Comparison of ENCODE assay signal across 13 cellular contexts in genomic region chr15:98684441-98684840, GRCh38. TPM values are rescaled to one million over a fixed set of nuclear protein-coding genes. Genes with fewer than 3 reads are reported as not detected.
A peak's percentile ranks its signal among the peaks of the same experiment; 100 is the strongest.
DNase-seq lines count a peak whose midpoint lies in the region; ATAC-seq, FAIRE-seq and TF ChIP-seq lines count a peak whose summit lies in the region.
"Had no signal": no experiment of that assay in that cellular context is flagged by ENCODE, and none has a peak within 500 bp of the region (broad histone marks: within the 10 kb centered on the region; RNA-seq: fewer than 3 reads in every experiment).

No MANE protein-coding gene starts in this region.

- H3K9me3 Mint-ChIP-seq in stimulated activated effector memory CD8-positive, alpha-beta T cell treated with anti-CD3 and anti-CD28 coated beads, Interleukin-12 subunit alpha, Interleukin-12 subunit beta, amount 100 ng/mL, for 72 hours = no peaks in the 10 kb centered on the region
- no peaks in the 10 kb centered on the region for H3K9me3 Mint-ChIP-seq in activated naive CD8-positive, alpha-beta T cell treated with anti-CD3 and anti-CD28 coated beads, Interleukin-2, amount 50 U/mL, for 24 hours
- H3K9me3 Mint-ChIP-seq in type B pancreatic cell = no peaks in the 10 kb centered on the region

- no peak for ATAC-seq in stimulated activated effector memory CD8-positive, alpha-beta T cell treated with anti-CD3 and anti-CD28 coated beads, Interleukin-12 subunit alpha, Interleukin-12 subunit beta, amount 100 ng/mL, for 72 hours
- no peak for ATAC-seq in activated naive CD8-positive, alpha-beta T cell treated with anti-CD3 and anti-CD28 coated beads, Interleukin-2, amount 50 U/mL, for 24 hours

- H3K9me3 ChIP-seq in A673 (ENCODE audit: low read depth, low read length, poor library complexity, severe bottlenecking) = no peaks in the 10 kb centered on the region
- H3K9me3 ChIP-seq in adipocyte (ENCODE audit: control insufficient read depth, low read length) = no peaks in the 10 kb centered on the region
- H3K9me3 ChIP-seq: psoas muscle had no signal

- peaks cover 21% of the 10 kb centered on the region for H3K4me1 ChIP-seq in A673 (ENCODE audit: insufficient read depth, low read length, poor library complexity, severe bottlenecking)
- H3K4me1 ChIP-seq in adipocyte (ENCODE audit: control insufficient read depth, insufficient read depth, low read length) = peaks cover 43% of the 10 kb centered on the region

- no peak overlapping the region for H3K27ac ChIP-seq in A673 (ENCODE audit: low read depth, low read length, poor library complexity, severe bottlenecking)
- H3K27ac ChIP-seq: psoas muscle had no signal

- intact Hi-C loops in A673 (cut with micrococcal nuclease; ENCODE audit: unreplicated experiment) = no loop called here

- TF ChIP-seq CTCF in A673 (conservative IDR thresholded peaks at IDR 0.05; ENCODE audit: low read depth, low read length) (no peak), type B pancreatic cell (conservative IDR thresholded peaks at IDR 0.05) (no peak)

- CTCF ChIA-PET in A673 (lab: Charles Lee) = interaction anchor here (0.7 kb wide), 1 partner anchor 164 kb away, joined by 5 read pairs; no protein-coding TSS in a partner anchor

- H3K4me3 ChIP-seq in A673 (ENCODE audit: low read depth, low read length, poor library complexity, severe bottlenecking) (no peak overlapping the region), adipocyte (ENCODE audit: low read length) (peak overlapping the region; percentile 0)
- H3K4me3 ChIP-seq: psoas muscle had no signal

- no TSS peak for BruUV-seq in A673 (replicated peaks; lab: Mats Ljungman, UMichigan)

- DNase-seq in A673 (ENCODE audit: low spot score) = peak; percentile 20
- peak; percentile 31 for DNase-seq in HS-5 (ENCODE audit: low read depth)
- DNase-seq in adipocyte (ENCODE audit: low read depth) = peak; percentile 75
- peak; percentile 37 for DNase-seq in hepatic stellate cell (ENCODE audit: low spot score)
- DNase-seq in stimulated activated effector memory CD8-positive, alpha-beta T cell treated with anti-CD3 and anti-CD28 coated beads, Interleukin-12 subunit alpha, Interleukin-12 subunit beta, amount 100 ng/mL, for 72 hours (ENCODE audit: low spot score in 2 of 2) = no peak
- DNase-seq in activated naive CD8-positive, alpha-beta T cell treated with anti-CD3 and anti-CD28 coated beads, Interleukin-2, amount 50 U/mL, for 24 hours = no peak
- no peak for DNase-seq in type B pancreatic cell (ENCODE audit: extremely low spot score, unreplicated experiment)
- DNase-seq in urothelium cell line (ENCODE audit: low spot score) = no peak
- DNase-seq: activated naive CD4-positive, alpha-beta T cell; Karpas-422; kidney glomerular epithelial cell; psoas muscle had no signal

- peaks cover 30% of the 10 kb centered on the region for H3K4me1 Mint-ChIP-seq in stimulated activated effector memory CD8-positive, alpha-beta T cell treated with anti-CD3 and anti-CD28 coated beads, Interleukin-12 subunit alpha, Interleukin-12 subunit beta, amount 100 ng/mL, for 72 hours
- peaks cover 39% of the 10 kb centered on the region for H3K4me1 Mint-ChIP-seq in activated naive CD8-positive, alpha-beta T cell treated with anti-CD3 and anti-CD28 coated beads, Interleukin-2, amount 50 U/mL, for 24 hours
- H3K4me1 Mint-ChIP-seq in type B pancreatic cell (ENCODE audit: unreplicated experiment) = peaks cover 71% of the 10 kb centered on the region

- no peak for FAIRE-seq in urothelium cell line (lab: Jason Lieb, UNC)

- H3K36me3 Mint-ChIP-seq in stimulated activated effector memory CD8-positive, alpha-beta T cell treated with anti-CD3 and anti-CD28 coated beads, Interleukin-12 subunit alpha, Interleukin-12 subunit beta, amount 100 ng/mL, for 72 hours = no peaks in the 10 kb centered on the region
- H3K36me3 Mint-ChIP-seq in activated naive CD8-positive, alpha-beta T cell treated with anti-CD3 and anti-CD28 coated beads, Interleukin-2, amount 50 U/mL, for 24 hours (ENCODE audit: low read depth) = no peaks in the 10 kb centered on the region
- peaks cover 10% of the 10 kb centered on the region for H3K36me3 Mint-ChIP-seq in type B pancreatic cell

- H3K27me3 Mint-ChIP-seq in activated naive CD8-positive, alpha-beta T cell treated with anti-CD3 and anti-CD28 coated beads, Interleukin-2, amount 50 U/mL, for 24 hours = no peaks in the 10 kb centered on the region
- H3K27me3 Mint-ChIP-seq in type B pancreatic cell = no peaks in the 10 kb centered on the region

- H3K36me3 ChIP-seq in A673 (ENCODE audit: insufficient read depth, low read length, poor library complexity, severe bottlenecking) = no peaks in the 10 kb centered on the region
- H3K36me3 ChIP-seq in adipocyte (ENCODE audit: control insufficient read depth, insufficient read depth, low read length, severe bottlenecking) = no peaks in the 10 kb centered on the region

- H3K27me3 ChIP-seq in A673 (replicated peaks; ENCODE audit: insufficient read depth, low read depth, low read length, poor library complexity) (no peaks in the 10 kb centered on the region), adipocyte (replicated peaks; ENCODE audit: control insufficient read depth, insufficient read depth, low read length) (no peaks in the 10 kb centered on the region)

- H3K27ac Mint-ChIP-seq in stimulated activated effector memory CD8-positive, alpha-beta T cell treated with anti-CD3 and anti-CD28 coated beads, Interleukin-12 subunit alpha, Interleukin-12 subunit beta, amount 100 ng/mL, for 72 hours = no peak overlapping the region
- H3K27ac Mint-ChIP-seq in activated naive CD8-positive, alpha-beta T cell treated with anti-CD3 and anti-CD28 coated beads, Interleukin-2, amount 50 U/mL, for 24 hours = no peak overlapping the region
- H3K27ac Mint-ChIP-seq in type B pancreatic cell = no peak overlapping the region
- H3K27ac Mint-ChIP-seq: B cell had no signal

- POLR2A ChIA-PET in A673 (lab: Charles Lee; ENCODE audit: low non-redundant PET) = no interaction called here

- no peak overlapping the region for H3K4me3 Mint-ChIP-seq in stimulated activated effector memory CD8-positive, alpha-beta T cell treated with anti-CD3 and anti-CD28 coated beads, Interleukin-12 subunit alpha, Interleukin-12 subunit beta, amount 100 ng/mL, for 72 hours
- no peak overlapping the region for H3K4me3 Mint-ChIP-seq in activated naive CD8-positive, alpha-beta T cell treated with anti-CD3 and anti-CD28 coated beads, Interleukin-2, amount 50 U/mL, for 24 hours
- no peak overlapping the region for H3K4me3 Mint-ChIP-seq in type B pancreatic cell
- H3K4me3 Mint-ChIP-seq: B cell had no signal

- H3K9ac ChIP-seq in adipocyte (ENCODE audit: low read length) = no peak overlapping the region

RNA-seq across cellular contexts. Expression of gene IGF1R, which starts 36.1 kb away (rescaled TPM):
- total RNA-seq in A673 (2021) (34.9 and 41.2 TPM in 2 replicates), type B pancreatic cell (ENCODE audit: low replicate concordance) (66.9 and 87.1 TPM in 2 replicates)

Comparison
In these comparisons a context has a peak if more than half of its experiments do, and no peak if none do; other contexts are left out.
1. DNase-seq: peak in A673 (single experiment), HS-5 (single experiment), adipocyte (single experiment) and hepatic stellate cell (single experiment); none in stimulated activated effector memory CD8-positive, alpha-beta T cell treated with anti-CD3 and anti-CD28 coated beads, Interleukin-12 subunit alpha, Interleukin-12 subunit beta, amount 100 ng/mL, for 72 hours (0 of 2), activated naive CD8-positive, alpha-beta T cell treated with anti-CD3 and anti-CD28 coated beads, Interleukin-2, amount 50 U/mL, for 24 hours (single experiment), type B pancreatic cell (single experiment) and urothelium cell line (single experiment).